ENCODE assay signal across 8 cellular contexts in the genomic region with DNA sequence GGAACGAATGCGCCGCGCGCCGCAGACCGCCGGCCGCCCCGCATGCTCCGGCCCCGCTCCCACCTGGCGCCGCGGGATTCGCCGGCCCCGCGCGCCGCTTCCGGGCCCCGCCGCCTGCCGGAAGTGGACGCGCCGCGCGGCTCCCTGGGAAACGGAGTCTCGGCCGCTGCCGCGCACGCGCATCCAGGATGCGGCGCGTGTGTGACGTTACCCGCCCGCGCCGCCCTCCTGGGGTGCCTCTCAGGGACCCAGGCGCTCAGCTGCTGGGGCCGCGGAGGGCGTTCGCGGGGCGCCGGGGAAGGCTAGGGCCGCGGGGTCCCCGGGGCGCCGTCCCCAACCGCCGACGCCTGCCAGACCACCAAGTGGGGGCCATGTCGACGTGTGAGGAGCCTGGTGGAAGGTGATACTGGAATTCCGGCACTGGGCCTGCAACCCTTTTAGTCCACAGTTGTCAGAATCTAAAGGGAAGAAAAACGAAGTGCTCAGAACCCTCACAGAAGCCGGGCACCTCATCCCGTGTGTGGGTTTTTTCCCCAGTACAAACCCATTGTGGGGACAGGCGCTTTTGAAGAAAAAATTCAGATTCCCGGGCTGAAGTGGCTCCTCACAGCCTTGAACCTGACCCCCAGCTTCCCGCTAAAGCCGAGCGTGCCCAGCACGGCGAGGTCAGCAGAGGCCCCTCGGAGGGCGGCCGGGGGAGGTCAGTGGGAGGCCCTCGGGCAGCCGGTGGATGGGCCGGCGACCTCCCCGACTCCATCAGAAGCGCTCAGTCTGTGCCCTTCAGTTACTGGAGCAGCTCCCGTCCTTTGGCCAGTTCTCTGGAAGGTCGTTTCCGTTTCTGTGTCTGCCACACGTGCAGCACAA. TPM values are rescaled to one million over a fixed set of nuclear protein-coding genes. Genes with fewer than 3 reads are reported as not detected.
DNase-seq lines count a peak whose midpoint lies in the region; ATAC-seq and TF ChIP-seq lines count a peak whose summit lies in the region.

A gene with protein sequence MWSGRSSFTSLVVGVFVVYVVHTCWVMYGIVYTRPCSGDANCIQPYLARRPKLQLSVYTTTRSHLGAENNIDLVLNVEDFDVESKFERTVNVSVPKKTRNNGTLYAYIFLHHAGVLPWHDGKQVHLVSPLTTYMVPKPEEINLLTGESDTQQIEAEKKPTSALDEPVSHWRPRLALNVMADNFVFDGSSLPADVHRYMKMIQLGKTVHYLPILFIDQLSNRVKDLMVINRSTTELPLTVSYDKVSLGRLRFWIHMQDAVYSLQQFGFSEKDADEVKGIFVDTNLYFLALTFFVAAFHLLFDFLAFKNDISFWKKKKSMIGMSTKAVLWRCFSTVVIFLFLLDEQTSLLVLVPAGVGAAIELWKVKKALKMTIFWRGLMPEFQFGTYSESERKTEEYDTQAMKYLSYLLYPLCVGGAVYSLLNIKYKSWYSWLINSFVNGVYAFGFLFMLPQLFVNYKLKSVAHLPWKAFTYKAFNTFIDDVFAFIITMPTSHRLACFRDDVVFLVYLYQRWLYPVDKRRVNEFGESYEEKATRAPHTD (minus strand): TSS at position 125 of the 864 bp plus-strand sequence. CDS start 258 bp downstream, outside the sequence.

- no peak within 1 kb of the TSS for H2BK20ac ChIP-seq in IMR-90 (ENCODE audit: low read depth, low read length)

- peak; percentile 23 for DNase-seq in DMS 273 treated with DMSO at 0.1 percent for 48 hours (lab: John Stamatoyannopoulos, UW)
- peak; percentile 81 for DNase-seq in IMR-90
- peak; percentile 78 to 96 for DNase-seq in PC-9
- DNase-seq in activated T-cell treated with anti-CD3 and anti-CD28 coated beads, Interleukin-2, amount 50 U/mL, for 4 hours: peak; percentile 84
- DNase-seq in stimulated activated CD8-positive, alpha-beta memory T cell treated with anti-CD3 and anti-CD28 coated beads, Interleukin-7, amount 100 ng/mL, for 1 hour (ENCODE audit: low read depth in 2 of 2): peak; percentile 69 to 80

- H2BK15ac ChIP-seq in IMR-90 (ENCODE audit: low read depth, low read length): no peak within 1 kb of the TSS

- H4K91ac ChIP-seq in IMR-90 (ENCODE audit: insufficient read depth, low read depth, low read length): peak within 1 kb of the TSS; percentile 17; the same call in 1 of the 2 replicates

- TF ChIP-seq CTCF in IMR-90 (conservative IDR thresholded peaks at IDR 0.05; ENCODE audit: low read depth, low read length): no peak
- TF ChIP-seq CTCF in PC-9 (conservative IDR thresholded peaks at IDR 0.05): no peak

- H3F3A ChIP-seq in PC-9 (ENCODE audit: insufficient read depth, low read depth): no peaks in the 10 kb centered on the region

- H3K4me1 Mint-ChIP-seq in activated T-cell treated with anti-CD3 and anti-CD28 coated beads, Interleukin-2, amount 50 U/mL, for 4 hours (ENCODE audit: low read depth): peaks cover 30% of the 10 kb centered on the region

- H3K4me1 ChIP-seq in IMR-90 (ENCODE audit: control insufficient read depth, insufficient read depth, low read length) (peaks cover 8% of the 10 kb centered on the region; the same call in 1 of the 2 replicates), PC-9 (replicated peaks; ENCODE audit: insufficient read depth) (peaks cover 18% of the 10 kb centered on the region), muscle layer of colon (ENCODE audit: insufficient read depth, low read length) (peaks cover 22% of the 10 kb centered on the region)

- no peaks in the 10 kb centered on the region for H3K27me3 ChIP-seq in IMR-90 (ENCODE audit: control insufficient read depth, insufficient read depth, low read length)
- no peaks in the 10 kb centered on the region for H3K27me3 ChIP-seq in PC-9 (ENCODE audit: insufficient read depth, low read depth)
- H3K27me3 ChIP-seq in muscle layer of colon (ENCODE audit: control insufficient read depth in 1 of 2, insufficient read depth in 2 of 2, low read length in 2 of 2): no peaks in the 10 kb centered on the region

- H3K4me2 ChIP-seq in IMR-90 (ENCODE audit: low read depth, low read length) (peak within 1 kb of the TSS; percentile 99), PC-9 (peak within 1 kb of the TSS; percentile 99)

- H3K36me3 ChIP-seq in IMR-90 (ENCODE audit: control insufficient read depth, insufficient read depth, low read length): peaks cover 16% of the 10 kb centered on the region
- peaks cover 26% of the 10 kb centered on the region for H3K36me3 ChIP-seq in PC-9 (ENCODE audit: low read depth)
- peaks cover 24% of the 10 kb centered on the region for H3K36me3 ChIP-seq in muscle layer of colon (ENCODE audit: insufficient read depth, low read length)

- no peaks in the 10 kb centered on the region for H3K9me2 ChIP-seq in PC-9 (ENCODE audit: insufficient read depth)

- TF ChIP-seq RAD21 in IMR-90 (IDR thresholded peaks at IDR 0.05; ENCODE audit: low read length): no peak

- H3K79me2 ChIP-seq in PC-9 (ENCODE audit: low read depth): peaks cover 48% of the 10 kb centered on the region

- H3K4me3 ChIP-seq in IMR-90 (ENCODE audit: insufficient read depth, low read depth, low read length) (peak within 1 kb of the TSS; percentile 98), PC-9 (peak within 1 kb of the TSS; percentile 90), muscle layer of colon (ENCODE audit: low read depth in 1 of 2, low read length in 2 of 2) (peak within 1 kb of the TSS; percentile 84 to 89)

- H3K9me3 ChIP-seq in IMR-90 (ENCODE audit: control insufficient read depth, insufficient read depth, low read length): no peaks in the 10 kb centered on the region
- no peaks in the 10 kb centered on the region for H3K9me3 ChIP-seq in PC-9 (ENCODE audit: insufficient read depth, low read depth)
- H3K9me3 ChIP-seq in muscle layer of colon (ENCODE audit: low read length): no peaks in the 10 kb centered on the region

- intact Hi-C loops in IMR-90 (cut with micrococcal nuclease): loop anchor here (2.0 kb wide), 1 partner anchor 300 kb away; no protein-coding TSS in a partner anchor
- intact Hi-C loops in PC-9 (cut with micrococcal nuclease; ENCODE audit: unreplicated experiment): loop anchor here (2.0 to 10.0 kb wide), 3 partner anchors 140 to 256 kb away; a partner anchor contains a TSS

- H3K27me3 Mint-ChIP-seq in activated T-cell treated with anti-CD3 and anti-CD28 coated beads, Interleukin-2, amount 50 U/mL, for 4 hours (ENCODE audit: low read depth): no peaks in the 10 kb centered on the region

- peak within 1 kb of the TSS; percentile 92 for H3K27ac ChIP-seq in IMR-90 (ENCODE audit: insufficient read depth, low read length)
- 0 out of 2 replicates have a peak within 1 kb of the TSS, but pooled peaks have one; percentile 10 for H3K27ac ChIP-seq in PC-9
- H3K27ac ChIP-seq in muscle layer of colon (ENCODE audit: low read depth, low read length): peak within 1 kb of the TSS; percentile 95

- H3K14ac ChIP-seq in IMR-90 (replicated peaks; ENCODE audit: low read depth, low read length): peak within 1 kb of the TSS; percentile 83

- H3K36me3 Mint-ChIP-seq in activated T-cell treated with anti-CD3 and anti-CD28 coated beads, Interleukin-2, amount 50 U/mL, for 4 hours (ENCODE audit: insufficient read depth): peaks cover 21% of the 10 kb centered on the region

- POLR2A ChIA-PET in IMR-90 (lab: Charles Lee; ENCODE audit: unreplicated experiment) (no interaction called here), PC-9 (lab: Charles Lee; ENCODE audit: unreplicated experiment) (no interaction called here)

- H3K56ac ChIP-seq in IMR-90 (ENCODE audit: extremely low read depth, insufficient read depth, low read length): peak within 1 kb of the TSS; percentile 87

- peak; percentile 70 for ATAC-seq in GM21528 (IDR thresholded peaks at IDR 0.05; ENCODE audit: low FRiP score, unreplicated experiment)
- peak; percentile 94 for ATAC-seq in IMR-90 (ENCODE audit: low read depth)
- peak; percentile 91 to 92 for ATAC-seq in activated T-cell treated with anti-CD3 and anti-CD28 coated beads, Interleukin-2, amount 50 U/mL, for 4 hours
- peak; percentile 94 for ATAC-seq in esophagus mucosa

- TF ChIP-seq POLR2A in IMR-90 (IDR thresholded peaks at IDR 0.05; ENCODE audit: low read depth, low read length): peak; percentile 87

- dilution Hi-C loops in IMR-90 (cut with HindIII; ENCODE audit: low sequenced_read_pairs, unreplicated experiment): no loop called here

- H3K23ac ChIP-seq in IMR-90 (ENCODE audit: low read depth, low read length): peak within 1 kb of the TSS; percentile 69; the same call in 1 of the 2 replicates

- peak within 1 kb of the TSS; percentile 90 for H3K4me3 Mint-ChIP-seq in activated T-cell treated with anti-CD3 and anti-CD28 coated beads, Interleukin-2, amount 50 U/mL, for 4 hours

- H3K9me3 Mint-ChIP-seq in activated T-cell treated with anti-CD3 and anti-CD28 coated beads, Interleukin-2, amount 50 U/mL, for 4 hours: no peaks in the 10 kb centered on the region

- peak within 1 kb of the TSS; percentile 56 for H2BK5ac ChIP-seq in IMR-90 (ENCODE audit: low read depth, low read length, poor library complexity, severe bottlenecking)

- in situ Hi-C loops in IMR-90 (cut with MboI; ENCODE audit: low sequenced_read_pairs): no loop called here

- BruUV-seq in IMR-90 (replicated peaks; lab: Mats Ljungman, UMichigan) (no TSS peak), PC-9 (replicated peaks; lab: Mats Ljungman, UMichigan) (TSS peak; percentile 56)

- H4K8ac ChIP-seq in IMR-90 (ENCODE audit: low read depth in 2 of 2, low read length in 2 of 2): peak within 1 kb of the TSS; percentile 96 to 97

- H3K4ac ChIP-seq in IMR-90 (ENCODE audit: low read depth, low read length): peak within 1 kb of the TSS; percentile 92

- 0% methylated on average over 43 of the region's 87 CpGs; no CpG with 5 or more reads in 1 of the 2 experiments for WGBS in IMR-90 (ENCODE audit: extremely low coverage in 2 of 2, insufficient read length in 1 of 2), 2 experiments

- H3K9ac ChIP-seq in IMR-90 (ENCODE audit: low read depth, low read length) (peak within 1 kb of the TSS; percentile 94), muscle layer of colon (ENCODE audit: low read length) (peak within 1 kb of the TSS; percentile 95)

- H4K20me1 ChIP-seq in IMR-90 (ENCODE audit: insufficient read depth, low read length) (no peaks in the 10 kb centered on the region), PC-9 (ENCODE audit: insufficient read depth) (peaks cover 13% of the 10 kb centered on the region)

- H2AFZ ChIP-seq in IMR-90 (replicated peaks; ENCODE audit: low read length, poor library complexity): peak within 1 kb of the TSS; percentile 96
- peak within 1 kb of the TSS; percentile 89 for H2AFZ ChIP-seq in PC-9

- no peak within 1 kb of the TSS; the same call in 1 of the 2 replicates for H3K18ac ChIP-seq in IMR-90 (ENCODE audit: low read depth, low read length)

- no peak within 1 kb of the TSS for H2BK120ac ChIP-seq in IMR-90 (ENCODE audit: low read depth, low read length)

- no peaks in the 10 kb centered on the region for H3K9me1 ChIP-seq in IMR-90 (ENCODE audit: insufficient read depth, low read length)

- peaks cover 11 to 29% of the 10 kb centered on the region in 2 experiments for H3K79me1 ChIP-seq in IMR-90 (ENCODE audit: low read depth in 1 of 2, low read length in 2 of 2)

- peak within 1 kb of the TSS; percentile 95 for H4K5ac ChIP-seq in IMR-90 (ENCODE audit: low read depth, low read length)

- H2AK5ac ChIP-seq in IMR-90 (ENCODE audit: low read depth, low read length): peak within 1 kb of the TSS; percentile 91

- CTCF ChIA-PET in IMR-90 (lab: Yijun Ruan, JAX): no interaction called here
- CTCF ChIA-PET in PC-9 (lab: Charles Lee): interaction anchor here (0.7 kb wide), 1 partner anchor 224 kb away, joined by 7 read pairs; no protein-coding TSS in a partner anchor

- peak within 1 kb of the TSS; percentile 96 for H2AK9ac ChIP-seq in IMR-90 (replicated peaks; ENCODE audit: low read depth, low read length, poor library complexity)

RNA-seq across cellular contexts. Expression of the gene that starts here (rescaled TPM):
- total RNA-seq in IMR-90 (2012; rRNA removed) (101 and 137 TPM in 2 replicates), PC-9 (2021) (260 and 266 TPM in 2 replicates), esophagus mucosa (39.5 TPM)
- polyA plus RNA-seq in IMR-90 (2012; rRNA removed): 110 and 114 TPM in 2 replicates
- 96.9 and 126 TPM in 2 replicates for polyA plus RNA-seq in IMR-90 (2012; cell fraction: cytosol; rRNA removed)
- polyA plus RNA-seq in IMR-90 (2012; cell fraction: nucleus; rRNA removed; ENCODE audit: low replicate concordance): 124 and 132 TPM in 2 replicates
- 100 to 1,000 TPM; 143 to 150 (median 145) TPM for total RNA-seq in activated T-cell treated with anti-CD3 and anti-CD28 coated beads, Interleukin-2, amount 50 U/mL, for 4 hours

Comparison
In these comparisons a context has a peak if more than half of its experiments do, and no peak if none do; other contexts are left out.
1. Peak in every context shown above with its lines: DNase-seq, ATAC-seq, H3K4me3 ChIP-seq and H3K27ac ChIP-seq.
2. DNase-seq: peak in every context shown above with its lines; median percentile 87 in PC-9; 84 in activated T-cell treated with anti-CD3 and anti-CD28 coated beads, Interleukin-2, amount 50 U/mL, for 4 hours; 81 in IMR-90; 74 in stimulated activated CD8-positive, alpha-beta memory T cell treated with anti-CD3 and anti-CD28 coated beads, Interleukin-7, amount 100 ng/mL, for 1 hour; 23 in DMS 273 treated with DMSO at 0.1 percent for 48 hours.
3. H3K27ac ChIP-seq: peak in every context shown above with its lines; median percentile 95 in muscle layer of colon; 92 in IMR-90; 10 in PC-9.